In genomic region chr16:30628628-30629342, GRCh38 we compare ENCODE assay signal across 8 cellular contexts. TPM values are rescaled to one million over a fixed set of nuclear protein-coding genes. Genes with fewer than 3 reads are reported as not detected.
DNase-seq lines count a peak whose midpoint lies in the region; ATAC-seq and TF ChIP-seq lines count a peak whose summit lies in the region.

No MANE protein-coding gene starts in this region.

- peak; percentile 87 for TF ChIP-seq CTCF in LNCAP (IDR thresholded peaks at IDR 0.05)
- TF ChIP-seq CTCF in fibroblast of the aortic adventitia (IDR thresholded peaks at IDR 0.05; ENCODE audit: insufficient read depth, low read length), result peak; percentile 96

- no peak for ATAC-seq in HG03442 (IDR thresholded peaks at IDR 0.05; ENCODE audit: unreplicated experiment)

- H3K4me3 ChIP-seq in fibroblast of the aortic adventitia (ENCODE audit: low read depth, low read length), result peak overlapping the region; percentile 35

- no peak overlapping the region for H3K27ac ChIP-seq in substantia nigra (ENCODE audit: low read depth, low read length, poor library complexity, severe bottlenecking)

- peak; percentile 75 for DNase-seq in EH (ENCODE audit: low read depth)
- DNase-seq in RPMI7951 (ENCODE audit: low read depth), result peak; percentile 74
- DNase-seq in activated T-helper 1 cell treated with Interleukin-2 at 50 U/mL for 16 hours (ENCODE audit: low read depth), result peak; percentile 73
- peak; percentile 79 for DNase-seq in fibroblast of the aortic adventitia (ENCODE audit: low read depth)
- peak in 51 of 56 donors; percentile 15 to 93 (median 63) for DNase-seq in nucleus accumbens (lab: John Stamatoyannopoulos, UW)
- peak in 47 of 49 donors; percentile 17 to 91 (median 70) for DNase-seq in substantia nigra (lab: John Stamatoyannopoulos, UW)

RNA-seq across cellular contexts. Expression of gene ZNF689, which starts 18.6 kb away (rescaled TPM):
- 5.6 and 6.1 TPM in 2 replicates for total RNA-seq in RPMI7951 (2014; rRNA removed; shearing (Covaris generic))
- 7.0 and 8.1 TPM in 2 replicates for total RNA-seq in fibroblast of the aortic adventitia (ENCODE audit: low replicate concordance)

RNA-seq across cellular contexts. Expression of gene PRR14, which starts 22.0 kb away (rescaled TPM):
- total RNA-seq in RPMI7951 (2014; rRNA removed; shearing (Covaris generic)), result 6.8 and 10.9 TPM in 2 replicates
- total RNA-seq in fibroblast of the aortic adventitia (ENCODE audit: low replicate concordance), result 8.8 and 14.5 TPM in 2 replicates

RNA-seq across cellular contexts. Expression of gene FBRS, which starts 29.4 kb away (rescaled TPM):
- 4.1 and 6.0 TPM in 2 replicates for total RNA-seq in RPMI7951 (2014; rRNA removed; shearing (Covaris generic))
- 18.3 and 28.4 TPM in 2 replicates for total RNA-seq in fibroblast of the aortic adventitia (ENCODE audit: low replicate concordance)

RNA-seq across cellular contexts. Expression of gene ZNF785, which starts 43.3 kb away (rescaled TPM):
- 2.8 and 3.9 TPM in 2 replicates for total RNA-seq in RPMI7951 (2014; rRNA removed; shearing (Covaris generic))
- 8.1 and 8.3 TPM in 2 replicates for total RNA-seq in fibroblast of the aortic adventitia (ENCODE audit: low replicate concordance)

RNA-seq across cellular contexts. Expression of gene ZNF688, which starts 57.3 kb away (rescaled TPM):
- total RNA-seq in RPMI7951 (2014; rRNA removed; shearing (Covaris generic)), result 6.4 and 6.7 TPM in 2 replicates
- 6.7 and 57.4 TPM in 2 replicates for total RNA-seq in fibroblast of the aortic adventitia (ENCODE audit: low replicate concordance)
